8 cellular contexts compared by ENCODE assay signal in genomic region chr9:128420651-128421473, GRCh38. TPM values are rescaled to one million over a fixed set of nuclear protein-coding genes. Genes with fewer than 3 reads are reported as not detected.
A peak's percentile ranks its signal among the peaks of the same experiment; 100 is the strongest.
DNase-seq lines count a peak whose midpoint lies in the region; ATAC-seq, FAIRE-seq and TF ChIP-seq lines count a peak whose summit lies in the region.

Gene CERCAM (plus strand): TSS chr9:128420857. CDS start chr9:128420878, 21 bp downstream.

- POLR2A ChIA-PET in A549 (lab: Yijun Ruan, JAX), result interaction anchor here (0.6 to 2.5 kb wide), 11 partner anchors 10 to 496 kb away, joined by 3 to 18 read pairs (median 3); partner anchors contain the start of gene URM1
- POLR2A ChIA-PET in Panc1 (lab: Charles Lee), result interaction anchor here (0.6 to 0.7 kb wide), 4 partner anchors 29 to 230 kb away, joined by 5 to 17 read pairs (median 7); partner anchors contain the start of gene CIZ1

- peak within 1 kb of the TSS; percentile 85 for H3K4me3 Mint-ChIP-seq in activated naive CD4-positive, alpha-beta T cell treated with anti-CD3 and anti-CD28 coated beads, Interleukin-2, amount 50 U/mL, for 24 hours

- H3K36me3 ChIP-seq in Panc1 (ENCODE audit: control insufficient read depth, insufficient read depth, low read length), result no peaks in the 10 kb centered on the region

- CTCF ChIA-PET in A549 (lab: Yijun Ruan, JAX), result interaction anchor here (0.7 to 12.4 kb wide), 29 partner anchors 10 to 215 kb away, joined by 3 to 171 read pairs (median 4); partner anchors contain the start of genes ODF2 and URM1
- CTCF ChIA-PET in Panc1 (lab: Charles Lee), result interaction anchor here (0.6 to 1.7 kb wide), 11 partner anchors 8 to 235 kb away, joined by 3 to 13 read pairs (median 4); partner anchors contain the start of gene GOLGA2

- TF ChIP-seq EP300 in A549 (IDR thresholded peaks at IDR 0.05), result no peak

- peak; percentile 85 to 87 for ATAC-seq in A549
- ATAC-seq in GM18505 (IDR thresholded peaks at IDR 0.05; ENCODE audit: unreplicated experiment), result peak; percentile 64
- ATAC-seq in HG03039 (IDR thresholded peaks at IDR 0.05; ENCODE audit: unreplicated experiment), result peak; percentile 63
- peak; percentile 90 for ATAC-seq in Panc1
- peak; percentile 91 for ATAC-seq in omental fat pad (ENCODE audit: low FRiP score)

- H3K4me1 ChIP-seq in A549 (peaks cover 17% of the 10 kb centered on the region; the same call in 2 of the 3 replicates), Panc1 (ENCODE audit: control insufficient read depth, insufficient read depth, low read length) (peaks cover 4% of the 10 kb centered on the region)

- H3K4me2 ChIP-seq in A549, result peak within 1 kb of the TSS; percentile 97

- peaks cover 9% of the 10 kb centered on the region for H3K4me1 Mint-ChIP-seq in activated naive CD4-positive, alpha-beta T cell treated with anti-CD3 and anti-CD28 coated beads, Interleukin-2, amount 50 U/mL, for 24 hours

- no peak for FAIRE-seq in A549 (lab: Jason Lieb, UNC)

- TF ChIP-seq POLR2A in A549 (IDR thresholded peaks at IDR 0.05; ENCODE audit: low read length), result peak; percentile 60
- TF ChIP-seq POLR2A in GM18505 (IDR thresholded peaks at IDR 0.05; ENCODE audit: borderline replicate concordance, extremely low read depth, insufficient read depth, insufficient read length), result no peak

- H3K9me3 ChIP-seq in A549 (no peaks in the 10 kb centered on the region), Panc1 (ENCODE audit: control insufficient read depth, insufficient read depth, low read depth, low read length) (no peaks in the 10 kb centered on the region)

- TF ChIP-seq RAD21 in A549 (conservative IDR thresholded peaks at IDR 0.05 in 1 of 2, IDR thresholded peaks at IDR 0.05 in 1 of 2), result no peak

- TF ChIP-seq CTCF in A549 (IDR thresholded peaks at IDR 0.05) (no peak), Panc1 (IDR thresholded peaks at IDR 0.05) (no peak), omental fat pad (IDR thresholded peaks at IDR 0.05) (no peak)

- H3K27me3 Mint-ChIP-seq in activated naive CD4-positive, alpha-beta T cell treated with anti-CD3 and anti-CD28 coated beads, Interleukin-2, amount 50 U/mL, for 24 hours, result peaks cover 9% of the 10 kb centered on the region

- H3K27me3 ChIP-seq in Panc1 (ENCODE audit: control insufficient read depth, insufficient read depth, low read length), result no peaks in the 10 kb centered on the region

- H3K27ac Mint-ChIP-seq in activated naive CD4-positive, alpha-beta T cell treated with anti-CD3 and anti-CD28 coated beads, Interleukin-2, amount 50 U/mL, for 24 hours, result peak within 1 kb of the TSS; percentile 8

- DNase-seq in A549 (ENCODE audit: low read depth in 1 of 2, low spot score in 1 of 2), result peak; percentile 49 to 72
- no peak for DNase-seq in Panc1 (ENCODE audit: low read depth, low spot score)
- DNase-seq in glomerular endothelial cell (ENCODE audit: extremely low read depth, low read depth, low spot score), result no peak
- no peak for DNase-seq in omental fat pad (ENCODE audit: low spot score)
- peak; percentile 55 for DNase-seq in ureter (ENCODE audit: low spot score)

- intact Hi-C loops in Panc1 (cut with micrococcal nuclease; ENCODE audit: unreplicated experiment), result no loop called here

- no peaks in the 10 kb centered on the region for H3K9me3 Mint-ChIP-seq in activated naive CD4-positive, alpha-beta T cell treated with anti-CD3 and anti-CD28 coated beads, Interleukin-2, amount 50 U/mL, for 24 hours

- WGBS in A549 (ENCODE audit: missing lambda C conversion rate), result 4% methylated on average over 13 of the region's 59 CpGs

- H3K4me3 ChIP-seq in A549, result peak within 1 kb of the TSS; percentile 80
- H3K4me3 ChIP-seq in Panc1 (ENCODE audit: low read depth in 2 of 2, low read length in 2 of 2), result peak within 1 kb of the TSS; percentile 64 to 65

- no peaks in the 10 kb centered on the region for H3K36me3 Mint-ChIP-seq in activated naive CD4-positive, alpha-beta T cell treated with anti-CD3 and anti-CD28 coated beads, Interleukin-2, amount 50 U/mL, for 24 hours

- BruUV-seq in Panc1 (replicated peaks; lab: Mats Ljungman, UMichigan), result no TSS peak

- in situ Hi-C loops in Panc1 (cut with HindIII; ENCODE audit: low pct_unique_long_range_greater_than_20kb, low sequenced_read_pairs), result no loop called here

- H3K27ac ChIP-seq in A549, result peak within 1 kb of the TSS; percentile 84 to 95
- H3K27ac ChIP-seq in Panc1 (ENCODE audit: low read length), result peak within 1 kb of the TSS; percentile 29

TF ChIP-seq in A549, 52 proteins besides CTCF, POLR2A, EP300 and RAD21:
- TF ChIP-seq MAX (IDR thresholded peaks at IDR 0.05), result 0 out of 2 replicates have a peak, but pooled peaks have one; percentile 17
- TF ChIP-seq ZSCAN20 (CRISPR knock-in tag; IDR thresholded peaks at IDR 0.05), result no peak

RNA-seq across cellular contexts. Expression of gene CERCAM, which starts in this region (rescaled TPM):
- polyA plus RNA-seq in A549 (2011; rRNA removed) (16.5 and 16.6 TPM in 2 replicates), A549 (2017; fragmentation: RNase III; extraction: RNeasy Plus Mini Kit Qiagen cat#74134 plus additional on column Dnase treatment) (26.1 to 33.3 TPM (median 28.5 TPM) in 3 replicates)
- polyA plus RNA-seq in A549 (2012; cell fraction: cytosol; rRNA removed), result 40.4 and 54.7 TPM in 2 replicates
- 77.9 and 93.5 TPM in 2 replicates for polyA plus RNA-seq in A549 (2012; cell fraction: nucleus; rRNA removed)
- 20.1 and 20.5 TPM in 2 replicates for polyA minus RNA-seq in A549 (2011; rRNA and poly(A)+ RNA removed)
- total RNA-seq in Panc1 (2021; ENCODE audit: unreplicated experiment) (11.3 TPM), glomerular endothelial cell (56.8 and 81.3 TPM in 2 replicates), omental fat pad (10 to 100 TPM; 18.5 to 51.9 (median 24.1) TPM), ureter (51.3 TPM)
- 22.5 TPM for polyA plus RNA-seq in Panc1 (2012; ENCODE audit: insufficient read length)

Comparison
In these comparisons a context has a peak if more than half of its experiments do, and no peak if none do; other contexts are left out.
1. DNase-seq: peak in A549 (2 of 2) and ureter (single experiment); none in Panc1 (single experiment), glomerular endothelial cell (single experiment) and omental fat pad (single experiment).
2. Peak in every context shown above with its lines, with median percentiles within 50 percentile points of each other: ATAC-seq.